In genomic region chr16:24367186-24367585, GRCh38 we compare ENCODE assay signal across 22 cellular contexts.
DNase-seq lines count a peak whose midpoint lies in the region; FAIRE-seq and TF ChIP-seq lines count a peak whose summit lies in the region.
"Had no signal": no experiment of that assay in that cellular context is flagged by ENCODE, and none has a peak within 500 bp of the region (broad histone marks: within the 10 kb centered on the region; RNA-seq: fewer than 3 reads in every experiment).

No MANE protein-coding gene starts in this region.

- no peaks in the 10 kb centered on the region for H3K36me3 ChIP-seq in GM23248 (ENCODE audit: low read depth)

- H3K9me2 ChIP-seq in GM23248 (ENCODE audit: insufficient read depth), result no peaks in the 10 kb centered on the region

- DNase-seq in D721Med (ENCODE audit: insufficient read length, low spot score) (peak; percentile 29), GM23248 (peak; percentile 4), NCI-H524 treated with DMSO at 0.1 percent for 48 hours (lab: John Stamatoyannopoulos, UW) (peak; percentile 19), left kidney (ENCODE audit: low read depth, low spot score) (peak; percentile 6), GF-D8 (lab: John Stamatoyannopoulos, UW) (no peak), middle frontal gyrus (ENCODE audit: extremely low spot score, low spot score) (no peak), SHP77 (lab: John Stamatoyannopoulos, UW) (no peak)
- DNase-seq: Caco-2; CD4-positive, CD25-positive, alpha-beta regulatory T cell; DMS79 treated with DMSO at 0.1 percent for 48 hours; HCEC 1CT; Kasumi-1; NCI-H1092 treated with DMSO at 0.1 percent for 48 hours; NCI-H146; NCI-H2081 treated with DMSO at 0.1 percent for 48 hours; NCI-H345; NCI-H526 treated with DMSO at 0.1 percent for 48 hours; PC-3; RPMI8226; SIG-M5; T-cell had no signal

- in situ Hi-C loops in GM23248 (cut with MboI), result no loop called here

- TF ChIP-seq CTCF in D721Med (IDR thresholded peaks at IDR 0.05; ENCODE audit: insufficient read depth, missing control alignments), result no peak

- no peaks in the 10 kb centered on the region for H3K4me1 ChIP-seq in GM23248 (ENCODE audit: insufficient read depth)
- H3K4me1 ChIP-seq: Caco-2 had no signal

- H3K4me2 ChIP-seq in GM23248 (ENCODE audit: unreplicated experiment), result no peak overlapping the region
- H3K4me2 ChIP-seq: GM23338 had no signal

- H2AFZ ChIP-seq in GM23248, result no peak overlapping the region
- H2AFZ ChIP-seq: GM23338 had no signal

- H3K9ac ChIP-seq in GM23248, result no peak overlapping the region

- no peaks in the 10 kb centered on the region for H3K79me2 ChIP-seq in GM23248 (ENCODE audit: insufficient read depth)

- no peaks in the 10 kb centered on the region for H3K9me3 ChIP-seq in GM23248 (ENCODE audit: low read depth)
- H3K9me3 ChIP-seq: Caco-2 had no signal

- FAIRE-seq in D721Med (lab: Jason Lieb, UNC), result peak; percentile 95

- no peak overlapping the region for H3K4me3 ChIP-seq in GM23248
- H3K4me3 ChIP-seq: GM23338 had no signal

- no peak overlapping the region for H3K27ac ChIP-seq in GM23248

- H4K20me1 ChIP-seq in GM23248 (ENCODE audit: insufficient read depth), result no peaks in the 10 kb centered on the region

- H3K27me3 ChIP-seq in GM23248 (replicated peaks; ENCODE audit: insufficient read depth), result no peaks in the 10 kb centered on the region

- WGBS in GM23248 (ENCODE audit: low coverage in 1 of 2, low lambda C conversion rate in 2 of 2, missing lambda C conversion rate in 2 of 2), 2 experiments, result 13 to 16% methylated on average over 5 of the region's 5 CpGs

- H3F3A ChIP-seq in GM23248 (ENCODE audit: insufficient read depth), result no peaks in the 10 kb centered on the region

Comparison
In these comparisons a context has a peak if more than half of its experiments do, and no peak if none do; other contexts are left out.
1. DNase-seq: peak in D721Med (single experiment), GM23248 (single experiment), NCI-H524 treated with DMSO at 0.1 percent for 48 hours (single experiment) and left kidney (single experiment); none in GF-D8 (single experiment), middle frontal gyrus (single experiment) and SHP77 (0 of 2).